ENCODE assay signal across 9 cellular contexts in genomic region chr1:239976130-239976968, GRCh38.
DNase-seq lines count a peak whose midpoint lies in the region; ATAC-seq and TF ChIP-seq lines count a peak whose summit lies in the region.
"Had no signal": no experiment of that assay in that cellular context is flagged by ENCODE, and none has a peak within 500 bp of the region (broad histone marks: within the 10 kb centered on the region; RNA-seq: fewer than 3 reads in every experiment).

No MANE protein-coding gene starts in this region.

- ATAC-seq in GM19468 (IDR thresholded peaks at IDR 0.05; ENCODE audit: extremely low read depth, unreplicated experiment) = peak; percentile 80
- peak; percentile 82 for ATAC-seq in HG03520 (IDR thresholded peaks at IDR 0.05; ENCODE audit: unreplicated experiment)

- peak; percentile 16 for DNase-seq in NCI-H1105 treated with DMSO at 0.1 percent for 48 hours (lab: John Stamatoyannopoulos, UW)
- DNase-seq in NCI-H1105 (lab: John Stamatoyannopoulos, UW) = no peak
- peak; percentile 10 for DNase-seq in SHP77 treated with DMSO at 0.1 percent for 48 hours (lab: John Stamatoyannopoulos, UW)
- DNase-seq in astrocyte of the spinal cord (ENCODE audit: low read depth, low spot score) = peak; percentile 69
- DNase-seq in iris pigment epithelial cell (ENCODE audit: low read depth) = peak; percentile 57
- DNase-seq in stimulated activated CD4-positive, alpha-beta T cell treated with anti-CD3 and anti-CD28 coated beads, Interleukin-4, amount 100 ng/mL, for 1 hour = peak; percentile 36

- in situ Hi-C loops in astrocyte of the spinal cord (cut with HindIII; ENCODE audit: low sequenced_read_pairs) = no loop called here

- H3K4me3 ChIP-seq in astrocyte of the spinal cord (ENCODE audit: low read depth, low read length) = no peak overlapping the region
- H3K4me3 ChIP-seq: BLaER1 treated with 17β-estradiol and CSF1 and Interleukin-3, amounts not matched to agents 10 nM and 100 nM had no signal

- TF ChIP-seq CTCF in astrocyte of the spinal cord (IDR thresholded peaks at IDR 0.05; ENCODE audit: low read depth, low read length) = peak; percentile 97
